ENCODE assay signal across 2 cellular contexts in genomic region chr14:31243860-31244259, GRCh38.
TF ChIP-seq lines count a peak whose summit lies in the region.

No MANE protein-coding gene starts in this region.

TF ChIP-seq in GM23338, 12 proteins besides CTCF, POLR2A, EP300 and RAD21 (continued from another document):
- TF ChIP-seq ETS1 (IDR thresholded peaks at IDR 0.05) (no peak), NANOG (IDR thresholded peaks at IDR 0.05; ENCODE audit: borderline replicate concordance) (no peak), CREB1 (CRISPR knock-in tag; IDR thresholded peaks at IDR 0.05; ENCODE audit: low read depth) (no peak), ZNF114 (CRISPR knock-in tag; IDR thresholded peaks at IDR 0.05) (no peak), EZH2phosphoT487 (IDR thresholded peaks at IDR 0.05; ENCODE audit: unreplicated experiment) (no peak), POLR2AphosphoS5 (IDR thresholded peaks at IDR 0.05; ENCODE audit: low read depth) (no peak), ZNF462 (CRISPR knock-in tag; IDR thresholded peaks at IDR 0.05) (no peak), REST (IDR thresholded peaks at IDR 0.05; ENCODE audit: unreplicated experiment) (no peak), JUNB (IDR thresholded peaks at IDR 0.05; ENCODE audit: unreplicated experiment) (no peak)
TF ChIP-seq in GM23338: peak in this region for 0.

TF ChIP-seq in Ishikawa, 13 proteins besides CTCF, POLR2A, EP300 and RAD21 (continued from another document):
- TF ChIP-seq CREB1 (IDR thresholded peaks at IDR 0.05; ENCODE audit: low read depth) (no peak), TEAD4 (IDR thresholded peaks at IDR 0.05) (no peak), YY1 (IDR thresholded peaks at IDR 0.05; ENCODE audit: low read depth) (no peak), FOXM1 (IDR thresholded peaks at IDR 0.05; ENCODE audit: borderline replicate concordance, low read depth) (peak; percentile 70; the same call in 1 of the 2 replicates), NFIC (IDR thresholded peaks at IDR 0.05) (no peak), TCF12 (IDR thresholded peaks at IDR 0.05; ENCODE audit: low read depth) (peak; percentile 46), EGR1 (IDR thresholded peaks at IDR 0.05) (no peak), TAF1 (IDR thresholded peaks at IDR 0.05; ENCODE audit: low read depth) (no peak), REST (IDR thresholded peaks at IDR 0.05; ENCODE audit: low read depth) (no peak), MAX (IDR thresholded peaks at IDR 0.05) (peak; percentile 73; the same call in 1 of the 2 replicates)
